ENCODE assay signal across 20 cellular contexts in the genomic region with DNA sequence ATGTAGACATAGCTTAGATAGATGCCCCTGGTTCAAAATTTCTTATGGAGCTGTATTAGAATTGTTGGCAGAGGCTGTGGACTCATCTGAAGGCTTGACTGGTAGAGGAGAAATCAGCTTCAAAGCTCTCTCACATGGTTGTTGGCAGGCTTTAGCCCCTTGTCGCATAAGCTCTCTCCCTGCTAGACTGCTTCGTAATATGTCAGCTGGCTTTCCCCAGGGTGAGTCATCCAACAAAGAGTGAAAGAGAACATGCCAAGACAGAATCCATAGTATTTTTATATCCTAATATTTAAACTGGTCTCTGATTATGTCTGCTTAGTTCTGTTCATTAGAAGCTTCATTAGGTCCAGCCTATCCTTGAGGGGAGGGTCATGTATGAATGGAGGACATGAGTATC.
A peak's percentile ranks its signal among the peaks of the same experiment; 100 is the strongest.
DNase-seq lines count a peak whose midpoint lies in the region; ATAC-seq and TF ChIP-seq lines count a peak whose summit lies in the region.
"Had no signal": no experiment of that assay in that cellular context is flagged by ENCODE, and none has a peak within 500 bp of the region (broad histone marks: within the 10 kb centered on the region; RNA-seq: fewer than 3 reads in every experiment).

No MANE protein-coding gene starts in this region.

- no peak overlapping the region for H3K4me2 ChIP-seq in PC-3 (ENCODE audit: low read length)
- H3K4me2 ChIP-seq: A549; BLaER1 treated with 17β-estradiol and CSF1 and Interleukin-3, amounts not matched to agents 10 nM and 100 nM had no signal

- no TSS peak for BruUV-seq in PC-3 (replicated peaks; lab: Mats Ljungman, UMichigan)

- ATAC-seq in PC-3 = peak; percentile 76
- ATAC-seq in GM21737 (IDR thresholded peaks at IDR 0.05; ENCODE audit: unreplicated experiment) = no peak
- no peak for ATAC-seq in HG03097 (IDR thresholded peaks at IDR 0.05; ENCODE audit: low FRiP score, unreplicated experiment)
- ATAC-seq: A549, left lobe of liver had no signal

- H3F3A ChIP-seq in PC-3 (ENCODE audit: low read length, unreplicated experiment) = no peaks in the 10 kb centered on the region

- H2AFZ ChIP-seq in PC-3 (ENCODE audit: low read length) = 0 out of 2 replicates have a peak overlapping the region, but pooled peaks have one; percentile 11

- no peaks in the 10 kb centered on the region for H4K20me1 ChIP-seq in PC-3 (ENCODE audit: low read length)
- H4K20me1 ChIP-seq: BLaER1 treated with 17β-estradiol and CSF1 and Interleukin-3, amounts not matched to agents 10 nM and 100 nM had no signal

- no peak overlapping the region for H3K27ac ChIP-seq in PC-3 (ENCODE audit: low read length)
- H3K27ac ChIP-seq: A549; BLaER1 treated with 17β-estradiol and CSF1 and Interleukin-3, amounts not matched to agents 10 nM and 100 nM; sigmoid colon; testis had no signal

- H3K79me2 ChIP-seq in PC-3 (ENCODE audit: low read length) = no peaks in the 10 kb centered on the region

- DNase-seq in EH (ENCODE audit: low read depth) (peak; percentile 28), PC-3 (peak; percentile 41), cardiac fibroblast (ENCODE audit: low read depth in 2 of 2) (peak; percentile 39 to 74), iris pigment epithelial cell (ENCODE audit: low read depth) (peak; percentile 80), NCI-H146 (lab: John Stamatoyannopoulos, UW) (no peak)
- no peak for DNase-seq in activated naive CD4-positive, alpha-beta T cell (lab: John Stamatoyannopoulos, UW)
- DNase-seq: activated naive CD4-positive, alpha-beta T cell treated with anti-CD3 and anti-CD28 coated beads, Interleukin-2, amount 50 U/mL, for 16 hours; activated T-cell treated with anti-CD3 and anti-CD28 coated beads, Interleukin-2, amount 50 U/mL, for 48 hours; cortex of kidney; GDM1; Karpas-422; NCI-H2107; NCI-H524 treated with DMSO at 0.1 percent for 48 hours; sigmoid colon; testis had no signal

- CTCF ChIA-PET in PC-3 (lab: Charles Lee) = no interaction called here

- no peak overlapping the region for H3K4me3 ChIP-seq in PC-3 (ENCODE audit: low read length)
- no peak overlapping the region for H3K4me3 ChIP-seq in cardiac fibroblast (replicated peaks in 1 of 2; ENCODE audit: low read depth in 2 of 2, low read length in 2 of 2)
- H3K4me3 ChIP-seq: A549; BLaER1 treated with 17β-estradiol and CSF1 and Interleukin-3, amounts not matched to agents 10 nM and 100 nM; sigmoid colon; testis had no signal

- POLR2A ChIA-PET in PC-3 (lab: Charles Lee; ENCODE audit: unreplicated experiment) = interaction anchor here (0.6 kb wide), 1 partner anchor 163 kb away, joined by 3 read pairs; no protein-coding TSS in a partner anchor

- no peaks in the 10 kb centered on the region for H3K36me3 ChIP-seq in PC-3 (ENCODE audit: low read depth, low read length)
- H3K36me3 ChIP-seq: BLaER1 treated with 17β-estradiol and CSF1 and Interleukin-3, amounts not matched to agents 10 nM and 100 nM; sigmoid colon had no signal

- no peaks in the 10 kb centered on the region for H3K9me3 ChIP-seq in PC-3 (ENCODE audit: low read length)
- H3K9me3 ChIP-seq: A549; BLaER1 treated with 17β-estradiol and CSF1 and Interleukin-3, amounts not matched to agents 10 nM and 100 nM; sigmoid colon; testis had no signal

- peaks cover 10% of the 10 kb centered on the region for H3K4me1 ChIP-seq in PC-3 (ENCODE audit: insufficient read depth, low read length)
- H3K4me1 ChIP-seq: A549, testis had no signal

- H3K9ac ChIP-seq in PC-3 (ENCODE audit: low read length) = no peak overlapping the region
- H3K9ac ChIP-seq: BLaER1 treated with 17β-estradiol and CSF1 and Interleukin-3, amounts not matched to agents 10 nM and 100 nM had no signal

- no peaks in the 10 kb centered on the region for H3K27me3 ChIP-seq in PC-3 (ENCODE audit: low read length)
- H3K27me3 ChIP-seq: sigmoid colon, testis had no signal

- intact Hi-C loops in PC-3 (cut with micrococcal nuclease) = no loop called here

- H3K9me2 ChIP-seq in PC-3 (replicated peaks; ENCODE audit: low read length) = no peaks in the 10 kb centered on the region

- no peak for TF ChIP-seq CTCF in PC-3 (conservative IDR thresholded peaks at IDR 0.05; ENCODE audit: low read depth, low read length)
- no peak for TF ChIP-seq CTCF in cardiac fibroblast (IDR thresholded peaks at IDR 0.05; ENCODE audit: low read depth, low read length)

Comparison
In these comparisons a context has a peak if more than half of its experiments do, and no peak if none do; other contexts are left out.
1. DNase-seq: peak in EH (single experiment), PC-3 (single experiment), cardiac fibroblast (2 of 2) and iris pigment epithelial cell (single experiment); none in activated naive CD4-positive, alpha-beta T cell (0 of 4) and NCI-H146 (single experiment).